In the genomic region with DNA sequence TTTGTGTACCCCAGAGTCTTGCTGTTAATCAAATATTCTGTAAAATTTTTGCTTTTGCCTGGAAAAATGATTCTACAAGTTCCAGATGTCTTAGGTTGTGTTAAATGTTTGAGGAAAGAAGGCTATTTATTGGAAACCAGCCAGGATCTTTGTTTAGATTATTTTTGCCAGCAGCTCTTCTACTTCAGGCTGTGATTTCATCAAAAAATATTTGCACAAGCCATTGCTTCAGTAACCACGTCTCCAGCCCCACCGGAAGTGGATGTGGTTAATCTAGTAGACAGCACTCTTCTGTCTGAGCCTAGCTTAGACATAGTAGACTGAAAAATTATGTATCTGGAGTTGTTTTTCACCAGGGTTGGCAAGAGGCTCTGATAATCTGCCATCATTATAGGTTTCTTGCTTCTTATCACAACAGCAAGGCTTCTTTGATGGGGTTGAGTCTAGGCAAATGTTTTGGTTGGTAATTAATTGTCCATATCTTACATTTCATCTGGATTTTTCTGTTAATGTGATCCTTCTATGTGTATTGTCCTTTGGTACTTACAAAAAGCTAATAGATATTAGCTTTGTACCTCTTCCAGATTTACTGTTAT, we compare ENCODE assay signal across 8 cellular contexts. TPM values are rescaled to one million over a fixed set of nuclear protein-coding genes. Genes with fewer than 3 reads are reported as not detected.
DNase-seq lines count a peak whose midpoint lies in the region; ATAC-seq, FAIRE-seq and TF ChIP-seq lines count a peak whose summit lies in the region.

No MANE protein-coding gene starts in this region.

- H3K4me1 ChIP-seq in BE2C, result peaks cover 12% of the 10 kb centered on the region

- H3K9me3 ChIP-seq in BE2C, result no peaks in the 10 kb centered on the region

- peak; percentile 75 for ATAC-seq in HG03378 (IDR thresholded peaks at IDR 0.05; ENCODE audit: unreplicated experiment)

- DNase-seq in BE2C (peak; percentile 56), GM19239 (ENCODE audit: insufficient read length, low spot score) (no peak), RPMI7951 (ENCODE audit: low read depth) (peak; percentile 87), iris pigment epithelial cell (ENCODE audit: low read depth) (peak; percentile 99), NCI-H1930 (lab: John Stamatoyannopoulos, UW) (no peak)
- peak; percentile 58 for DNase-seq in activated T-helper 9 cell treated with anti-CD3 and anti-CD28 coated beads, Interleukin-2, amount 50 U/mL, for 16 hours (ENCODE audit: low read depth)
- DNase-seq in stimulated activated CD8-positive, alpha-beta memory T cell treated with anti-CD3 and anti-CD28 coated beads, Interleukin-2, amount 100 ng/mL, for 1 hour (ENCODE audit: low read depth in 2 of 2), result peak; percentile 57 to 60

- no peak for TF ChIP-seq CTCF in BE2C (IDR thresholded peaks at IDR 0.05; ENCODE audit: low read depth, low read length)

- no peaks in the 10 kb centered on the region for H3K36me3 ChIP-seq in BE2C

- no peaks in the 10 kb centered on the region for H3K27me3 ChIP-seq in BE2C

- FAIRE-seq in GM19239 (lab: Jason Lieb, UNC), result peak; percentile 95

- H3K4me3 ChIP-seq in BE2C (ENCODE audit: low read depth, low read length), result no peak overlapping the region

RNA-seq across cellular contexts. Expression of gene KCTD16, which starts 17.1 kb away (rescaled TPM):
- 0.20 TPM for polyA plus RNA-seq in BE2C (2012; ENCODE audit: insufficient read depth, insufficient read length, low read depth)
- under 0.01 and 0.12 TPM in 2 replicates for total RNA-seq in RPMI7951 (2014; rRNA removed; shearing (Covaris generic))

RNA-seq across cellular contexts. Expression of gene YIPF5, which starts 17.3 kb away (rescaled TPM):
- polyA plus RNA-seq in BE2C (2012; ENCODE audit: insufficient read depth, insufficient read length, low read depth), result 22.9 TPM
- total RNA-seq in RPMI7951 (2014; rRNA removed; shearing (Covaris generic)), result 53.9 and 61.4 TPM in 2 replicates

Comparison
In these comparisons a context has a peak if more than half of its experiments do, and no peak if none do; other contexts are left out.
1. DNase-seq: peak in BE2C (single experiment), RPMI7951 (single experiment), activated T-helper 9 cell treated with anti-CD3 and anti-CD28 coated beads, Interleukin-2, amount 50 U/mL, for 16 hours (single experiment), iris pigment epithelial cell (single experiment) and stimulated activated CD8-positive, alpha-beta memory T cell treated with anti-CD3 and anti-CD28 coated beads, Interleukin-2, amount 100 ng/mL, for 1 hour (2 of 2); none in GM19239 (single experiment) and NCI-H1930 (0 of 2).